26 cellular contexts compared by ENCODE assay signal in the genomic region with DNA sequence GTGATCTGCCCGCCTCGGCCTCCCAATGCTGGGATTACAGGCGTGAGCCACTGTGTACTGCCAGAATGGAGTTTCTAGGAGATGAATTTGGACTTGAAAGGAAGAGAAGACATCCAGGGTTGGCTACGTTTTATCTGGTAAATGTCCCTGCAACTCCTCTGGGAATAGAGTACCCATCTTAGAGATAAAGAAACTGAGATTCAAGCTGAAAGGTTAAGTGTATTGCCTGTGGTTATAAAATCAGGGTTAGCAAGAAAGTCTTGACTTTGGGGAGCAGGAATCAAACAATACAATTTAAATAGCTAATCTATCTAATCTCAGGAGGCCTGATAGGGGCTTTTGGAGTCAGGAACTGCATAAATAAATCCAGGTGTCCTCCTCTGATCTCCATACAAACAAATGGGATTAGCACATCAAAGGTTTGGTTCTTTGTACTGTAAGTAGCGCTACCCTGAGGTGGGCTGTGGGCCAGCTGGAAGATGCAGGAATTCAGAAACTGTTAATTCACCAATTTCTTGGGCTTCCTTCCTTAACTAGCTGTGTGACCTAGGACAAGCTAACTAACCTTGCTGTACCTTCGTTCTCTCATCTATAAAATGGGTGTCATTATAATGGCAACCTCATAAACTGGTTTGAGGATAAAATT. TPM values are rescaled to one million over a fixed set of nuclear protein-coding genes. Genes with fewer than 3 reads are reported as not detected.
DNase-seq lines count a peak whose midpoint lies in the region; ATAC-seq, FAIRE-seq and TF ChIP-seq lines count a peak whose summit lies in the region.
"Had no signal": no experiment of that assay in that cellular context is flagged by ENCODE, and none has a peak within 500 bp of the region (broad histone marks: within the 10 kb centered on the region; RNA-seq: fewer than 3 reads in every experiment).

No MANE protein-coding gene starts in this region.

- H3K36me3 ChIP-seq in HepG2 (replicated peaks in 1 of 2; ENCODE audit: control insufficient read depth in 1 of 2, insufficient read depth in 2 of 2, low read length in 2 of 2) (no peaks in the 10 kb centered on the region), right lobe of liver (no peaks in the 10 kb centered on the region), K562 (ENCODE audit: control insufficient read depth, insufficient read depth, low read length) (no peaks in the 10 kb centered on the region), iPS DF 6.9 (ENCODE audit: control insufficient read depth, insufficient read depth, low read length) (no peaks in the 10 kb centered on the region)
- H3K36me3 ChIP-seq: SJSA1 had no signal

- H3K79me2 ChIP-seq in HepG2 (ENCODE audit: insufficient read depth, low read length) (no peaks in the 10 kb centered on the region), K562 (ENCODE audit: control insufficient read depth, insufficient read depth, low read length) (no peaks in the 10 kb centered on the region)

- ATAC-seq in HepG2 (no peak), right lobe of liver (no peak), K562 (no peak)
- ATAC-seq: GM12878 had no signal

- intact Hi-C loops in HepG2 (cut with micrococcal nuclease; ENCODE audit: unreplicated experiment) (no loop called here), right lobe of liver (cut with DNase I) (no loop called here), K562 (cut with micrococcal nuclease) (no loop called here)

- in situ Hi-C loops in HepG2 (cut with HindIII; ENCODE audit: extremely low pct_ligation_motif_present, low pct_unique_long_range_greater_than_20kb) = no loop called here
- in situ Hi-C loops in K562 (cut with MboI) = no loop called here
- in situ Hi-C loops in ACHN (cut with HindIII; ENCODE audit: low pct_ligation_motif_present, low pct_unique_long_range_greater_than_20kb, low sequenced_read_pairs) = no loop called here

- DNase-seq in HepG2 (ENCODE audit: low spot score) = peak; percentile 35
- DNase-seq in right lobe of liver = no peak
- no peak for DNase-seq in K562 (ENCODE audit: extremely low read depth in 1 of 4, low spot score in 3 of 4)
- DNase-seq in iPS DF 6.9 (ENCODE audit: low read depth, low spot score) = peak; percentile 64
- no peak for DNase-seq in central memory CD4-positive, alpha-beta T cell
- no peak for DNase-seq in effector CD4-positive, alpha-beta T cell
- DNase-seq in ACHN = no peak
- DNase-seq: 8988T; CD4-positive, CD25-positive, alpha-beta regulatory T cell; DMS53; GM23248; KBM-7; MV-4-11; NCI-H1105; NCI-H146; NCI-H1930; NCI-H446; NCI-H524 treated with DMSO at 0.1 percent for 48 hours; NCI-H774; Right ventricle myocardium superior; RPMI8226 had no signal

- POLR2A ChIA-PET in HepG2 (lab: Yijun Ruan, JAX) = interaction anchor here (1.3 kb wide), 1 partner anchor 17 kb away, joined by 7 read pairs; no protein-coding TSS in a partner anchor
- POLR2A ChIA-PET in K562 (lab: Yijun Ruan, JAX) = no interaction called here

- H3K9me1 ChIP-seq in K562 (ENCODE audit: control insufficient read depth, insufficient read depth, low read length) = no peaks in the 10 kb centered on the region

- no peak overlapping the region for H3K4me3 ChIP-seq in HepG2 (replicated peaks in 1 of 3; ENCODE audit: insufficient read depth in 1 of 3, low read depth in 2 of 3, low read length in 3 of 3)
- no peak overlapping the region for H3K4me3 ChIP-seq in right lobe of liver
- no peak overlapping the region for H3K4me3 ChIP-seq in K562
- H3K4me3 ChIP-seq in iPS DF 6.9 (ENCODE audit: low read length) = no peak overlapping the region
- H3K4me3 ChIP-seq: GM12878, GM23248, SJSA1 had no signal

- H3K27me3 ChIP-seq in HepG2 (ENCODE audit: control insufficient read depth in 1 of 2, insufficient read depth in 2 of 2, low read length in 2 of 2) (no peaks in the 10 kb centered on the region), right lobe of liver (no peaks in the 10 kb centered on the region), K562 (ENCODE audit: control insufficient read depth in 2 of 2, insufficient read depth in 2 of 2, low read length in 2 of 2) (no peaks in the 10 kb centered on the region; a peak in 2 of 5 replicates), iPS DF 6.9 (ENCODE audit: control insufficient read depth, insufficient read depth, low read length) (peaks cover 2% of the 10 kb centered on the region; the same call in 1 of the 2 replicates)
- H3K27me3 ChIP-seq: SJSA1 had no signal

- H3K4me2 ChIP-seq in HepG2 (ENCODE audit: low read depth, low read length) (no peak overlapping the region), K562 (ENCODE audit: insufficient read depth, low read length) (no peak overlapping the region)

- H3K27ac ChIP-seq in HepG2 (ENCODE audit: extremely low read length, insufficient read depth, low read length) (no peak overlapping the region), right lobe of liver (no peak overlapping the region), K562 (ENCODE audit: extremely low read depth, low read depth, low read length) (no peak overlapping the region), iPS DF 6.9 (ENCODE audit: low read length) (no peak overlapping the region)
- H3K27ac ChIP-seq: GM23248, HL-60, SJSA1 had no signal

- no peak for TF ChIP-seq POLR2A in HepG2 (IDR thresholded peaks at IDR 0.05; ENCODE audit: insufficient read depth in 1 of 2, low read depth in 2 of 2, low read length in 2 of 2)
- no peak for TF ChIP-seq POLR2A in right lobe of liver (IDR thresholded peaks at IDR 0.05)
- no peak for TF ChIP-seq POLR2A in K562 (conservative IDR thresholded peaks at IDR 0.05)

- H4K20me1 ChIP-seq in HepG2 (ENCODE audit: insufficient read depth, low read length) (no peaks in the 10 kb centered on the region), K562 (replicated peaks; ENCODE audit: control insufficient read depth, insufficient read depth, low read length) (no peaks in the 10 kb centered on the region)

- FAIRE-seq in HepG2 (lab: Jason Lieb, UNC) (no peak), K562 (lab: Jason Lieb, UNC) (no peak)
- FAIRE-seq: D721Med, G401.6, GM12878 had no signal

- H2AFZ ChIP-seq in HepG2 (ENCODE audit: low read length) (no peak overlapping the region), K562 (ENCODE audit: low read depth, low read length) (no peak overlapping the region)
- H2AFZ ChIP-seq: GM23248 had no signal

- TF ChIP-seq CTCF in HepG2 (CRISPR knock-in tag; IDR thresholded peaks at IDR 0.05) (no peak), right lobe of liver (IDR thresholded peaks at IDR 0.05) (no peak), K562 (IDR thresholded peaks at IDR 0.05 in 2 of 3, conservative IDR thresholded peaks at IDR 0.05 in 1 of 3; ENCODE audit: insufficient read depth in 2 of 3, low read depth in 1 of 3, low read length in 3 of 3) (no peak)

- TF ChIP-seq EP300 in HepG2 (IDR thresholded peaks at IDR 0.05; ENCODE audit: low read depth in 2 of 2, low read length in 2 of 2) (no peak), HepG2 (CRISPR knock-in tag; IDR thresholded peaks at IDR 0.05; ENCODE audit: borderline replicate concordance) (no peak), K562 (IDR thresholded peaks at IDR 0.05; ENCODE audit: low read length) (no peak)

- H3K9me3 ChIP-seq in HepG2 (ENCODE audit: low read length) (no peaks in the 10 kb centered on the region), right lobe of liver (no peaks in the 10 kb centered on the region), K562 (replicated peaks; ENCODE audit: control insufficient read depth, insufficient read depth, low read depth, low read length) (no peaks in the 10 kb centered on the region), iPS DF 6.9 (ENCODE audit: control insufficient read depth, insufficient read depth, low read length) (no peaks in the 10 kb centered on the region)
- H3K9me3 ChIP-seq: SJSA1 had no signal

- TF ChIP-seq RAD21 in HepG2 (CRISPR knock-in tag; IDR thresholded peaks at IDR 0.05) (no peak), K562 (CRISPR knock-in tag; conservative IDR thresholded peaks at IDR 0.05 in 1 of 2, IDR thresholded peaks at IDR 0.05 in 1 of 2) (no peak)

- CTCF ChIA-PET in HepG2 (lab: Yijun Ruan, JAX; ENCODE audit: low intra/inter-chr PET ratio, low total read pairs) = no interaction called here
- CTCF ChIA-PET in K562 (lab: Yijun Ruan, JAX; ENCODE audit: low intra/inter-chr PET ratio) = no interaction called here

- BruUV-seq in HepG2 (replicated peaks; lab: Mats Ljungman, UMichigan) (no TSS peak), K562 (replicated peaks; lab: Mats Ljungman, UMichigan) (no TSS peak)

- H3K4me1 ChIP-seq in HepG2 (ENCODE audit: insufficient read depth, low read length) (peaks cover 48% of the 10 kb centered on the region), right lobe of liver (no peaks in the 10 kb centered on the region), K562 (replicated peaks in 1 of 2; ENCODE audit: control insufficient read depth in 2 of 2, insufficient read depth in 2 of 2, low read length in 2 of 2) (no peaks in the 10 kb centered on the region), iPS DF 6.9 (ENCODE audit: control insufficient read depth, insufficient read depth, low read length) (peaks cover 5% of the 10 kb centered on the region; the same call in 1 of the 2 replicates)
- H3K4me1 ChIP-seq: SJSA1 had no signal

- WGBS in HepG2 (ENCODE audit: low lambda C conversion rate) = 85% methylated on average over 6 of the region's 6 CpGs
- 54% methylated on average over 6 of the region's 6 CpGs for WGBS in right lobe of liver (ENCODE audit: insufficient coverage, low coverage, low lambda C conversion rate, missing lambda C conversion rate)
- 0% methylated on average over 6 of the region's 6 CpGs for WGBS in K562 (ENCODE audit: insufficient coverage, low coverage, missing lambda C conversion rate)
- WGBS in iPS DF 6.9 (ENCODE audit: insufficient coverage, insufficient read length) = no CpG with 5 or more reads among the region's 6 CpGs

- no peak overlapping the region for H3K9ac ChIP-seq in HepG2 (ENCODE audit: insufficient read depth, low read depth, low read length)
- no peak overlapping the region for H3K9ac ChIP-seq in K562 (ENCODE audit: insufficient read depth in 1 of 2, low read depth in 2 of 2, low read length in 2 of 2)
- H3K9ac ChIP-seq: GM23248 had no signal

RNA-seq across cellular contexts. Expression of gene TBX3, which starts 45.1 kb away (rescaled TPM):
- 17.2 and 27.1 TPM in 2 replicates for total RNA-seq in HepG2 (2016; rRNA removed; fragmentation: Illumina TruSeq; extraction: Trizol)
- 3.5 and 4.1 TPM in 2 replicates for total RNA-seq in HepG2 (2016; cell fraction: cytosol; rRNA removed; fragmentation: Illumina TruSeq; extraction: Trizol; ENCODE audit: low read depth)
- 13.7 and 27.3 TPM in 2 replicates for total RNA-seq in HepG2 (2016; cell fraction: insoluble cytoplasmic fraction; rRNA removed; fragmentation: Illumina TruSeq; extraction: Trizol)
- 9.0 and 9.4 TPM in 2 replicates for total RNA-seq in HepG2 (2016; cell fraction: membrane; rRNA removed; fragmentation: Illumina TruSeq; extraction: Trizol)
- 39.2 and 46.8 TPM in 2 replicates for total RNA-seq in HepG2 (2016; cell fraction: nucleus; rRNA removed; fragmentation: Illumina TruSeq; extraction: Trizol)
- 38.1 and 42.4 TPM in 2 replicates for polyA plus RNA-seq in HepG2 (2011; rRNA removed)
- 12.5 and 15.0 TPM in 2 replicates for polyA plus RNA-seq in HepG2 (2011; cell fraction: cytosol; rRNA removed)
- polyA plus RNA-seq in HepG2 (2011; cell fraction: nucleus; rRNA removed) = 179 and 200 TPM in 2 replicates
- 34.8 and 37.9 TPM in 2 replicates for polyA plus RNA-seq in HepG2 (2012)
- 1.0 and 1.1 TPM in 2 replicates for polyA plus RNA-seq in HepG2 (2016; cell fraction: cytosol; fragmentation: Illumina TruSeq; extraction: Trizol; ENCODE audit: low read depth)
- 16.8 and 21.4 TPM in 2 replicates for polyA plus RNA-seq in HepG2 (2016; cell fraction: insoluble cytoplasmic fraction; fragmentation: Illumina TruSeq; extraction: Trizol; ENCODE audit: low read depth)
- polyA plus RNA-seq in HepG2 (2016; cell fraction: membrane; fragmentation: Illumina TruSeq; extraction: Trizol; ENCODE audit: low read depth) = 3.9 and 4.1 TPM in 2 replicates
- 123 and 124 TPM in 2 replicates for polyA plus RNA-seq in HepG2 (2016; cell fraction: nucleus; fragmentation: Illumina TruSeq; extraction: Trizol; ENCODE audit: insufficient read depth, low read depth)
- 41.2 and 72.3 TPM in 2 replicates for polyA minus RNA-seq in HepG2 (2011; rRNA and poly(A)+ RNA removed; ENCODE audit: low replicate concordance)
- 22.2 and 24.4 TPM in 2 replicates for polyA minus RNA-seq in HepG2 (2011; cell fraction: cytosol; rRNA and poly(A)+ RNA removed)
- polyA minus RNA-seq in HepG2 (2011; cell fraction: nucleus; rRNA and poly(A)+ RNA removed) = 128 and 133 TPM in 2 replicates
- total RNA-seq in right lobe of liver = 10 to 100 TPM; 15.6 to 44.0 (median 27.8) TPM
- 0.88 and 2.7 TPM in 2 replicates for total RNA-seq in K562 (2011; cell fraction: chromatin; rRNA removed; ENCODE audit: low replicate concordance)
- 1.3 and 1.5 TPM in 2 replicates for total RNA-seq in K562 (2011; cell fraction: nucleolus; rRNA removed)
- total RNA-seq in K562 (2011; cell fraction: nucleoplasm; rRNA removed) = 0.51 and 0.92 TPM in 2 replicates
- 0.18 and 0.20 TPM in 2 replicates for total RNA-seq in K562 (2014; rRNA removed)
- total RNA-seq in K562 (2014; rRNA removed; fragmentation: Illumina TruSeq; extraction: Trizol) = 0.15 and 0.38 TPM in 2 replicates
- total RNA-seq in K562 (2015; rRNA removed; fragmentation: Illumina TruSeq; extraction: Trizol) = 0.23 and 0.47 TPM in 2 replicates
- total RNA-seq in K562 (2021) = 0.60 and 0.81 TPM in 2 replicates
- 0.08 and 0.52 TPM in 2 replicates for polyA plus RNA-seq in K562 (2011; rRNA removed)
- polyA plus RNA-seq in K562 (2011; cell fraction: cytosol; rRNA removed) = 0.04 and 0.31 TPM in 2 replicates
- polyA plus RNA-seq in K562 (2011; cell fraction: nucleus; rRNA removed) = 3.5 TPM in 1 of 2 replicates, not detected in the other
- 0.24 and 0.35 TPM in 2 replicates for polyA plus RNA-seq in K562 (2012)
- polyA plus RNA-seq in K562 (2014; fragmentation: Illumina TruSeq; extraction: Trizol) = 0.35 and 0.42 TPM in 2 replicates
- under 1 TPM; 0.03 to 0.06 TPM for polyA plus RNA-seq in K562 (2014; fragmentation: Nextera tagmentation; extraction: Ambion mirVana)
- polyA plus RNA-seq in K562 (2014; rRNA removed) = 0.19 and 0.35 TPM in 2 replicates
- polyA minus RNA-seq in K562 (2011; rRNA and poly(A)+ RNA removed) = 1.4 TPM in 1 of 2 replicates, not detected in the other
- 0.38 and 0.73 TPM in 2 replicates for polyA minus RNA-seq in K562 (2011; cell fraction: cytosol; rRNA and poly(A)+ RNA removed)
- polyA minus RNA-seq in K562 (2011; cell fraction: nucleus; rRNA and poly(A)+ RNA removed) = 0.22 and 2.6 TPM in 2 replicates
- total RNA-seq: CD4-positive, CD25-positive, alpha-beta regulatory T cell had no signal
- polyA plus RNA-seq: CD4-positive, CD25-positive, alpha-beta regulatory T cell had no signal

Comparison
In these comparisons a context has a peak if more than half of its experiments do, and no peak if none do; other contexts are left out.
1. DNase-seq: peak in HepG2 (single experiment) and iPS DF 6.9 (single experiment); none in right lobe of liver (0 of 3), K562 (0 of 4), central memory CD4-positive, alpha-beta T cell (single experiment), effector CD4-positive, alpha-beta T cell (single experiment) and ACHN (single experiment).
2. Of the 241 proteins assayed by ChIP-seq in both HepG2 and K562: peak only in HepG2: TCF7; only in K562: KDM1A; in both: none; in neither: 239.